9 cellular contexts compared by ENCODE assay signal in genomic region chr2:215619022-215619958, GRCh38.
DNase-seq lines count a peak whose midpoint lies in the region; ATAC-seq and TF ChIP-seq lines count a peak whose summit lies in the region.
"Had no signal": no experiment of that assay in that cellular context is flagged by ENCODE, and none has a peak within 500 bp of the region (broad histone marks: within the 10 kb centered on the region; RNA-seq: fewer than 3 reads in every experiment).

No MANE protein-coding gene starts in this region.

- no peaks in the 10 kb centered on the region for H3K36me3 ChIP-seq in cardiac muscle cell

- peaks cover 24% of the 10 kb centered on the region for H3K4me1 ChIP-seq in cardiac muscle cell (ENCODE audit: low read depth)

- ATAC-seq in Right ventricle myocardium superior (ENCODE audit: poor library complexity) (no peak), HG03280 (IDR thresholded peaks at IDR 0.05; ENCODE audit: unreplicated experiment) (no peak)

- H3K4me3 ChIP-seq in cardiac muscle cell = no peak overlapping the region
- no peak overlapping the region for H3K4me3 ChIP-seq in skeletal muscle cell (ENCODE audit: low read depth, low read length)

- TF ChIP-seq CTCF in cardiac muscle cell (IDR thresholded peaks at IDR 0.05; ENCODE audit: low read depth, low read length) = no peak

- H3K27ac ChIP-seq in cardiac muscle cell = peak overlapping the region; percentile 89

- H3K27me3 ChIP-seq in cardiac muscle cell = no peaks in the 10 kb centered on the region

- H3K9me3 ChIP-seq in cardiac muscle cell (ENCODE audit: low read depth) = no peaks in the 10 kb centered on the region

- DNase-seq in cardiac muscle cell (ENCODE audit: low read depth in 1 of 2, low spot score in 1 of 2) (peak; percentile 84 to 95), Right ventricle myocardium superior (no peak), NCI-H526 (lab: John Stamatoyannopoulos, UW) (peak; percentile 26 to 51), ecto neural progenitor cell (ENCODE audit: low spot score) (peak; percentile 53), skeletal muscle cell (ENCODE audit: low read depth) (peak; percentile 60), middle frontal gyrus (ENCODE audit: extremely low spot score, low spot score) (no peak)
- no peak for DNase-seq in activated CD8-positive, alpha-beta memory T cell treated with anti-CD3 and anti-CD28 coated beads, Interleukin-2, amount 50 U/mL, for 48 hours
- DNase-seq: activated B cell treated with CpG ODN at 0.5 μM for 24 hours had no signal

- intact Hi-C loops in Right ventricle myocardium superior (cut with DNase I) = no loop called here

Comparison
In these comparisons a context has a peak if more than half of its experiments do, and no peak if none do; other contexts are left out.
1. DNase-seq: peak in cardiac muscle cell (2 of 2), NCI-H526 (2 of 2), ecto neural progenitor cell (single experiment) and skeletal muscle cell (single experiment); none in Right ventricle myocardium superior (single experiment), middle frontal gyrus (single experiment) and activated CD8-positive, alpha-beta memory T cell treated with anti-CD3 and anti-CD28 coated beads, Interleukin-2, amount 50 U/mL, for 48 hours (single experiment).